Comparison of ENCODE assay signal across 8 cellular contexts in genomic region chr1:1077396-1077795, GRCh38. TPM values are rescaled to one million over a fixed set of nuclear protein-coding genes. Genes with fewer than 3 reads are reported as not detected.
"Had no signal": no experiment of that assay in that cellular context is flagged by ENCODE, and none has a peak within 500 bp of the region (broad histone marks: within the 10 kb centered on the region; RNA-seq: fewer than 3 reads in every experiment).

No MANE protein-coding gene starts in this region.

RNA-seq across cellular contexts. Expression of gene RNF223, which starts 3.3 kb away (rescaled TPM):
- total RNA-seq: OCI-LY7, Right ventricle myocardium inferior, Right ventricle myocardium superior, RPMI7951, SJCRH30, SJSA1, SK-MEL-5 had no signal
- polyA plus RNA-seq: SK-N-SH had no signal
